Comparison of ENCODE assay signal across 1 cellular context in genomic region chr10:76251773-76252617, GRCh38.
TF ChIP-seq lines count a peak whose summit lies in the region.

No MANE protein-coding gene starts in this region.

TF ChIP-seq in HepG2, 621 proteins besides CTCF, POLR2A, EP300 and RAD21 (continued from another document):
- no peak for TF ChIP-seq ZNF605 (CRISPR knock-in tag; IDR thresholded peaks at IDR 0.05)
- TF ChIP-seq LBX2 (CRISPR knock-in tag; IDR thresholded peaks at IDR 0.05; ENCODE audit: borderline replicate concordance): no peak
- TF ChIP-seq SP5 (CRISPR knock-in tag; IDR thresholded peaks at IDR 0.05; ENCODE audit: borderline replicate concordance, low read depth): no peak
- TF ChIP-seq ZFP41 (CRISPR knock-in tag; IDR thresholded peaks at IDR 0.05; ENCODE audit: borderline replicate concordance): no peak
- TF ChIP-seq ZNF24 (IDR thresholded peaks at IDR 0.05): no peak
- TF ChIP-seq ZNF773 (CRISPR knock-in tag; IDR thresholded peaks at IDR 0.05; ENCODE audit: borderline replicate concordance): no peak
- TF ChIP-seq MXD1 (CRISPR knock-in tag; IDR thresholded peaks at IDR 0.05): no peak
